Comparison of ENCODE assay signal across 10 cellular contexts in genomic region chr19:54461201-54462071, GRCh38. TPM values are rescaled to one million over a fixed set of nuclear protein-coding genes. Genes with fewer than 3 reads are reported as not detected.
A peak's percentile ranks its signal among the peaks of the same experiment; 100 is the strongest.
DNase-seq lines count a peak whose midpoint lies in the region; ATAC-seq and TF ChIP-seq lines count a peak whose summit lies in the region.
"Had no signal": no experiment of that assay in that cellular context is flagged by ENCODE, and none has a peak within 500 bp of the region (broad histone marks: within the 10 kb centered on the region; RNA-seq: fewer than 3 reads in every experiment).

No MANE protein-coding gene starts in this region.

- ATAC-seq in HG03159 (IDR thresholded peaks at IDR 0.05; ENCODE audit: unreplicated experiment): no peak

- no peaks in the 10 kb centered on the region for H3K9me2 ChIP-seq in GM23248 (ENCODE audit: insufficient read depth)

- H3K79me2 ChIP-seq in GM23248 (ENCODE audit: insufficient read depth) (peaks cover 60% of the 10 kb centered on the region), mesendoderm (ENCODE audit: control insufficient read depth, insufficient read depth, low read length) (peaks cover 4% of the 10 kb centered on the region)

- peak overlapping the region; percentile 89 for H3K4me2 ChIP-seq in GM23248 (ENCODE audit: unreplicated experiment)
- H3K4me2 ChIP-seq in mesendoderm (ENCODE audit: low read length): no peak overlapping the region

- H3K9ac ChIP-seq in GM23248: peak overlapping the region; percentile 93
- H3K9ac ChIP-seq in adipocyte (ENCODE audit: low read length): peak overlapping the region; percentile 91
- H3K9ac ChIP-seq in mesendoderm (ENCODE audit: low read length): peak overlapping the region; percentile 95

- H3K23ac ChIP-seq in mesendoderm (ENCODE audit: low read length): no peak overlapping the region

- no peaks in the 10 kb centered on the region for H3K27me3 ChIP-seq in GM23248 (replicated peaks; ENCODE audit: insufficient read depth)
- no peaks in the 10 kb centered on the region for H3K27me3 ChIP-seq in adipocyte (replicated peaks; ENCODE audit: control insufficient read depth, insufficient read depth, low read length)
- H3K27me3 ChIP-seq in mesendoderm (ENCODE audit: insufficient read depth, low read length, poor library complexity): no peaks in the 10 kb centered on the region

- H3K9me3 ChIP-seq in GM23248 (ENCODE audit: low read depth): no peaks in the 10 kb centered on the region
- H3K9me3 ChIP-seq in adipocyte (ENCODE audit: control insufficient read depth, low read length): no peaks in the 10 kb centered on the region

- no peak overlapping the region for H2BK15ac ChIP-seq in mesendoderm (replicated peaks; ENCODE audit: low read depth)

- H3K27ac ChIP-seq in 22Rv1 (peak overlapping the region; percentile 99), GM23248 (peak overlapping the region; percentile 93), mesendoderm (ENCODE audit: low read depth, low read length) (no peak overlapping the region)

- WGBS in GM23248 (ENCODE audit: low coverage in 1 of 2, low lambda C conversion rate in 2 of 2, missing lambda C conversion rate in 2 of 2), 2 experiments: 75 to 85% methylated on average over 13 to 32 of the region's 32 CpGs
- no CpG with 5 or more reads among the region's 32 CpGs for WGBS in mesendoderm (ENCODE audit: extremely low coverage, insufficient coverage, low lambda C conversion rate)

- H2AK5ac ChIP-seq in mesendoderm (ENCODE audit: low read length): no peak overlapping the region

- H3K18ac ChIP-seq in mesendoderm (ENCODE audit: low read length): no peak overlapping the region

- TF ChIP-seq CTCF in 22Rv1 (IDR thresholded peaks at IDR 0.05): no peak

- peaks cover 23% of the 10 kb centered on the region; the same call in 1 of the 2 replicates for H3K36me3 ChIP-seq in GM23248 (ENCODE audit: low read depth)
- peaks cover 51% of the 10 kb centered on the region for H3K36me3 ChIP-seq in adipocyte (ENCODE audit: control insufficient read depth, insufficient read depth, low read length, severe bottlenecking)
- peaks cover 27% of the 10 kb centered on the region for H3K36me3 ChIP-seq in mesendoderm (ENCODE audit: control insufficient read depth, insufficient read depth, low read length)

- H3F3A ChIP-seq in GM23248 (ENCODE audit: insufficient read depth): peaks cover 23% of the 10 kb centered on the region; the same call in 1 of the 2 replicates

- peaks cover 8% of the 10 kb centered on the region for H3K4me1 ChIP-seq in GM23248 (ENCODE audit: insufficient read depth)
- peaks cover 23% of the 10 kb centered on the region for H3K4me1 ChIP-seq in adipocyte (ENCODE audit: control insufficient read depth, insufficient read depth, low read length)
- peaks cover 5% of the 10 kb centered on the region for H3K4me1 ChIP-seq in mesendoderm (ENCODE audit: control insufficient read depth, low read depth, low read length)

- no peak overlapping the region for H2BK120ac ChIP-seq in mesendoderm (ENCODE audit: low read depth, low read length)

- H4K8ac ChIP-seq in mesendoderm (ENCODE audit: low read depth, low read length): no peak overlapping the region

- no peak overlapping the region for H3K4ac ChIP-seq in mesendoderm (ENCODE audit: low read depth, low read length)

- H3K56ac ChIP-seq in mesendoderm (ENCODE audit: low read length): no peak overlapping the region

- DNase-seq in GM23248 (no peak), adipocyte (ENCODE audit: low read depth) (no peak), mesendoderm (no peak), MV-4-11 (lab: John Stamatoyannopoulos, UW) (no peak), OCI-M1 (lab: John Stamatoyannopoulos, UW) (no peak), dermis blood vessel endothelial cell (no peak)
- DNase-seq: NCI-H524, nucleus accumbens had no signal

- no peaks in the 10 kb centered on the region for H4K20me1 ChIP-seq in GM23248 (ENCODE audit: insufficient read depth)

- no peak overlapping the region for H2BK5ac ChIP-seq in mesendoderm (ENCODE audit: low read length)

- H3K4me3 ChIP-seq in GM23248 (peak overlapping the region; percentile 77), adipocyte (ENCODE audit: low read length) (no peak overlapping the region), mesendoderm (ENCODE audit: low read length) (no peak overlapping the region)

- no peak overlapping the region for H4K5ac ChIP-seq in mesendoderm (ENCODE audit: low read length)

- peaks cover 14% of the 10 kb centered on the region for H3K79me1 ChIP-seq in mesendoderm (ENCODE audit: low read length)

- in situ Hi-C loops in GM23248 (cut with MboI): loop anchor here (25.0 kb wide), 1 partner anchor 1201 kb away; the partner anchor contains the start of gene U2AF2

- H2AFZ ChIP-seq in GM23248: no peak overlapping the region

RNA-seq across cellular contexts. Expression of gene LENG9, which starts 2.1 kb away (rescaled TPM):
- total RNA-seq in GM23248 (2014; rRNA removed; shearing (Covaris generic)): 6.6 and 13.5 TPM in 2 replicates
- polyA plus RNA-seq in GM23248 (2016; fragmentation: Nextera tagmentation; extraction: Ambion mirVana): 0.30 and 0.41 TPM in 2 replicates
- 0.72 TPM for polyA plus RNA-seq in mesendoderm (2013, experiment 1 of 2)
- polyA plus RNA-seq in mesendoderm (2013, experiment 2 of 2): 0.88 TPM
- 6.0 and 7.5 TPM in 2 replicates for total RNA-seq in dermis blood vessel endothelial cell

RNA-seq across cellular contexts. Expression of gene CDC42EP5, which starts 11.7 kb away (rescaled TPM):
- total RNA-seq in GM23248 (2014; rRNA removed; shearing (Covaris generic)): 39.6 and 51.7 TPM in 2 replicates
- 4.4 and 5.2 TPM in 2 replicates for polyA plus RNA-seq in GM23248 (2016; fragmentation: Nextera tagmentation; extraction: Ambion mirVana)
- 0.67 TPM for polyA plus RNA-seq in mesendoderm (2013, experiment 1 of 2)
- 1.9 TPM for polyA plus RNA-seq in mesendoderm (2013, experiment 2 of 2)
- 86.9 and 136 TPM in 2 replicates for total RNA-seq in dermis blood vessel endothelial cell

RNA-seq across cellular contexts. Expression of gene LENG8, which starts 12.4 kb away (rescaled TPM):
- 29.2 and 33.9 TPM in 2 replicates for total RNA-seq in GM23248 (2014; rRNA removed; shearing (Covaris generic))
- 34.7 and 45.5 TPM in 2 replicates for polyA plus RNA-seq in GM23248 (2016; fragmentation: Nextera tagmentation; extraction: Ambion mirVana)
- polyA plus RNA-seq in mesendoderm (2013, experiment 1 of 2): 54.1 TPM
- polyA plus RNA-seq in mesendoderm (2013, experiment 2 of 2): 54.1 TPM
- 40.7 and 41.0 TPM in 2 replicates for total RNA-seq in dermis blood vessel endothelial cell

RNA-seq across cellular contexts. Expression of gene LAIR2, which starts 41.2 kb away (rescaled TPM):
- not detected in 2 replicates for total RNA-seq in GM23248 (2014; rRNA removed; shearing (Covaris generic))
- not detected in 2 replicates for polyA plus RNA-seq in GM23248 (2016; fragmentation: Nextera tagmentation; extraction: Ambion mirVana)
- not detected for polyA plus RNA-seq in mesendoderm (2013, experiment 1 of 2)
- polyA plus RNA-seq in mesendoderm (2013, experiment 2 of 2): not detected
- not detected in 2 replicates for total RNA-seq in dermis blood vessel endothelial cell

RNA-seq across cellular contexts. Expression of gene TTYH1, which starts 46.2 kb away (rescaled TPM):
- not detected in 2 replicates for total RNA-seq in GM23248 (2014; rRNA removed; shearing (Covaris generic))
- polyA plus RNA-seq in GM23248 (2016; fragmentation: Nextera tagmentation; extraction: Ambion mirVana): 0.05 TPM in 2 replicates
- 3.2 TPM for polyA plus RNA-seq in mesendoderm (2013, experiment 1 of 2)
- 3.0 TPM for polyA plus RNA-seq in mesendoderm (2013, experiment 2 of 2)
- not detected in 2 replicates for total RNA-seq in dermis blood vessel endothelial cell
